ENCODE assay signal across 2 cellular contexts in genomic region chr7:43650457-43651052, GRCh38.
TF ChIP-seq lines count a peak whose summit lies in the region.

No MANE protein-coding gene starts in this region.

TF ChIP-seq in GM23338, 12 proteins besides CTCF, POLR2A, EP300 and RAD21 (continued from another document):
- TF ChIP-seq ZNF462 (CRISPR knock-in tag; IDR thresholded peaks at IDR 0.05): no peak
- no peak for TF ChIP-seq ZNF331 (CRISPR knock-in tag; IDR thresholded peaks at IDR 0.05; ENCODE audit: low read depth)
- TF ChIP-seq ETS1 (IDR thresholded peaks at IDR 0.05): no peak
- TF ChIP-seq REST (IDR thresholded peaks at IDR 0.05; ENCODE audit: unreplicated experiment): no peak
- TF ChIP-seq ZNF114 (CRISPR knock-in tag; IDR thresholded peaks at IDR 0.05): no peak
- no peak for TF ChIP-seq POLR2AphosphoS5 (IDR thresholded peaks at IDR 0.05; ENCODE audit: low read depth)
- TF ChIP-seq NANOG (IDR thresholded peaks at IDR 0.05; ENCODE audit: borderline replicate concordance): no peak
- TF ChIP-seq EZH2phosphoT487 (IDR thresholded peaks at IDR 0.05; ENCODE audit: unreplicated experiment): no peak
- no peak for TF ChIP-seq JUNB (IDR thresholded peaks at IDR 0.05; ENCODE audit: unreplicated experiment)

TF ChIP-seq in liver, 16 proteins besides CTCF, POLR2A, EP300 and RAD21 (continued from another document):
- no peak for TF ChIP-seq REST (IDR thresholded peaks at IDR 0.05)
